19 cellular contexts compared by ENCODE assay signal in genomic region chr2:201793631-201794030, GRCh38. TPM values are rescaled to one million over a fixed set of nuclear protein-coding genes. Genes with fewer than 3 reads are reported as not detected.
"Had no signal": no experiment of that assay in that cellular context is flagged by ENCODE, and none has a peak within 500 bp of the region (broad histone marks: within the 10 kb centered on the region; RNA-seq: fewer than 3 reads in every experiment).

No MANE protein-coding gene starts in this region.

- H3K27ac ChIP-seq: epithelial cell of prostate, esophagus muscularis mucosa, gastroesophageal sphincter, right atrium auricular region, sigmoid colon had no signal

- H3K27me3 ChIP-seq: esophagus muscularis mucosa, right atrium auricular region, sigmoid colon had no signal

- H3K36me3 ChIP-seq: esophagus muscularis mucosa, gastroesophageal sphincter, right atrium auricular region, sigmoid colon had no signal

- ATAC-seq: gastroesophageal sphincter; left colon; left ventricle myocardium superior; naive thymus-derived CD8-positive, alpha-beta T cell had no signal

- H3K4me3 ChIP-seq: esophagus muscularis mucosa, gastroesophageal sphincter, lung, right atrium auricular region, sigmoid colon had no signal

- FAIRE-seq: endometrium, small intestine had no signal

- DNase-seq: effector memory CD4-positive, alpha-beta T cell; immature natural killer cell; left colon; left ventricle myocardium superior; mesendoderm; naive thymus-derived CD8-positive, alpha-beta T cell; posterior cingulate gyrus; sigmoid colon; small intestine; stimulated activated CD4-positive, alpha-beta T cell treated with anti-CD3 and anti-CD28 coated beads, Interleukin-12 subunit alpha, Interleukin-12 subunit beta, amount 100 ng/mL, for 4 hours; stimulated activated naive CD4-positive, alpha-beta T cell treated with Interleukin-2 at 50 U/mL for 16 hours had no signal

- H3K4me1 ChIP-seq: esophagus muscularis mucosa, gastroesophageal sphincter, right atrium auricular region, sigmoid colon had no signal

- H3K9me3 ChIP-seq: esophagus muscularis mucosa, gastroesophageal sphincter, right atrium auricular region, sigmoid colon had no signal

RNA-seq across cellular contexts. Expression of gene CDK15, which starts 12.7 kb away (rescaled TPM):
- total RNA-seq: mononuclear cell; naive thymus-derived CD8-positive, alpha-beta T cell; neural crest cell; right atrium auricular region had no signal
- polyA plus RNA-seq: immature natural killer cell; naive thymus-derived CD8-positive, alpha-beta T cell had no signal
